1 cellular context compared by ENCODE assay signal in the genomic region with DNA sequence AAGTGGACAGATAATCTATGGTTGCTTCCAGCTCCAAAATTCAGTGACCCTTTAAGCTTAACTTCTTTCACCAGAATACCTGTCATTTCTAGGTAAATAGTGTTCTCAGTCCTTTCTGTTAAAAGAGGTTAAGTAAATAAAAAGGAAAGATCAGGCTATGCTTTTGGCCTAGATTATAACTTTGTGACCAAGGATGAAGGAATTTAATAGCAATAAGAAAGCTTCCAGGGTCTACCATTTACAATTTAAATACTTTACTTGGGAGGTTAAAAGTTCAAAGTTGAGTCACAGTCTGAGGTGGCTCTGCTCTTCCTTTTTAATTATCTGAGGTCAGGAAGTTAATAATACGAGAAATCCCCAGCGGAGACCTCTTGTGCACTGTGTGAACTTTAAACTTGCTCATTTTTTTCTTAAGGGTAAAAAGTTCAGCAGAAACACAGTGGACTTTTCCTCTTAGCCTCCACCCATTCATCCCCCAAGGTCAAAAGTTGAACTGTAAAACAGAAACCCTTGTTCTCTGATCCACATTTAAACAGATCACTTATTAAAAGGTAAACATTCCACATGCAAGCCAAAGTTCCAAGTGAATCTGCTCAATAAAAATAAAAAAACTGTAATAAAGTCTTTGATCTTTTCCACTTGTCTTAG.
A peak's percentile ranks its signal among the peaks of the same experiment; 100 is the strongest.
TF ChIP-seq lines count a peak whose summit lies in the region.

No MANE protein-coding gene starts in this region.

TF ChIP-seq in HepG2, 621 proteins besides CTCF, POLR2A, EP300 and RAD21 (continued from another document and continues in another):
- peak; percentile 48; the same call in 1 of the 2 replicates for TF ChIP-seq HNF1A (IDR thresholded peaks at IDR 0.05; ENCODE audit: low read depth)
- peak; percentile 74; the same call in 1 of the 2 replicates for TF ChIP-seq HNF1A (CRISPR knock-in tag; IDR thresholded peaks at IDR 0.05; ENCODE audit: borderline replicate concordance)
- peak; percentile 10; the same call in 1 of the 2 replicates for TF ChIP-seq KDM6A (CRISPR knock-in tag; IDR thresholded peaks at IDR 0.05; ENCODE audit: low read depth)
- TF ChIP-seq SPEN (CRISPR knock-in tag; IDR thresholded peaks at IDR 0.05; ENCODE audit: low read depth) = no peak
- no peak for TF ChIP-seq PRPF4 (IDR thresholded peaks at IDR 0.05; ENCODE audit: low read depth, low read length, poor library complexity, severe bottlenecking)
- 0 out of 2 replicates have a peak, but pooled peaks have one; percentile 32 for TF ChIP-seq SNAPC5 (CRISPR knock-in tag; IDR thresholded peaks at IDR 0.05; ENCODE audit: borderline replicate concordance)
- no peak; the same call in 1 of the 2 replicates for TF ChIP-seq YEATS2 (CRISPR knock-in tag; IDR thresholded peaks at IDR 0.05; ENCODE audit: borderline replicate concordance)
- TF ChIP-seq, protein P1, sequence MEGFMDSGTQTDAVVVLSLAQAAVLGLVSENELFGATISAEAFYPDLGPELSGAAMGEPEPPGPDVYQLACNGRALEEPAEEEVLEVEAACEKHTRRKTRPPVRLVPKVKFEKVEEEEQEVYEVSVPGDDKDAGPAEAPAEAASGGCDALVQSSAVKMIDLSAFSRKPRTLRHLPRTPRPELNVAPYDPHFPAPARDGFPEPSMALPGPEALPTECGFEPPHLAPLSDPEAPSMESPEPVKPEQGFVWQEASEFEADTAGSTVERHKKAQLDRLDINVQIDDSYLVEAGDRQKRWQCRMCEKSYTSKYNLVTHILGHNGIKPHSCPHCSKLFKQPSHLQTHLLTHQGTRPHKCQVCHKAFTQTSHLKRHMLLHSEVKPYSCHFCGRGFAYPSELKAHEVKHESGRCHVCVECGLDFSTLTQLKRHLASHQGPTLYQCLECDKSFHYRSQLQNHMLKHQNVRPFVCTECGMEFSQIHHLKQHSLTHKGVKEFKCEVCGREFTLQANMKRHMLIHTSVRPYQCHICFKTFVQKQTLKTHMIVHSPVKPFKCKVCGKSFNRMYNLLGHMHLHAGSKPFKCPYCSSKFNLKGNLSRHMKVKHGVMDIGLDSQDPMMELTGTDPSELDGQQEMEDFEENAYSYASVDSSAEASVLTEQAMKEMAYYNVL (CRISPR knock-in tag; IDR thresholded peaks at IDR 0.05; ENCODE audit: borderline replicate concordance) = 0 out of 2 replicates have a peak, but pooled peaks have one; percentile 24
- no peak for TF ChIP-seq ZNF382 (CRISPR knock-in tag; IDR thresholded peaks at IDR 0.05; ENCODE audit: borderline replicate concordance)
- peak; percentile 92 for TF ChIP-seq PAXIP1 (CRISPR knock-in tag; conservative IDR thresholded peaks at IDR 0.05)
- peak; percentile 83 for TF ChIP-seq PITX1 (CRISPR knock-in tag; IDR thresholded peaks at IDR 0.05)
- no peak for TF ChIP-seq NCOA1 (CRISPR knock-in tag; IDR thresholded peaks at IDR 0.05)
- TF ChIP-seq ZNF430 (CRISPR knock-in tag; IDR thresholded peaks at IDR 0.05) = no peak
- TF ChIP-seq HNF4A (CRISPR knock-in tag; IDR thresholded peaks at IDR 0.05) = peak; percentile 93
- peak; percentile 23; the same call in 1 of the 2 replicates for TF ChIP-seq FOXO1 (CRISPR knock-in tag; IDR thresholded peaks at IDR 0.05)
- TF ChIP-seq SOX6 (IDR thresholded peaks at IDR 0.05) = no peak
- peak; percentile 91 for TF ChIP-seq SOX6 (CRISPR knock-in tag; IDR thresholded peaks at IDR 0.05)
- TF ChIP-seq HES4 (CRISPR knock-in tag; IDR thresholded peaks at IDR 0.05; ENCODE audit: borderline replicate concordance) = no peak
- TF ChIP-seq, protein P2, sequence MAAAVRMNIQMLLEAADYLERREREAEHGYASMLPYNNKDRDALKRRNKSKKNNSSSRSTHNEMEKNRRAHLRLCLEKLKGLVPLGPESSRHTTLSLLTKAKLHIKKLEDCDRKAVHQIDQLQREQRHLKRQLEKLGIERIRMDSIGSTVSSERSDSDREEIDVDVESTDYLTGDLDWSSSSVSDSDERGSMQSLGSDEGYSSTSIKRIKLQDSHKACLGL (CRISPR knock-in tag; IDR thresholded peaks at IDR 0.05) = no peak
- peak; percentile 94 for TF ChIP-seq ZNF362 (CRISPR knock-in tag; IDR thresholded peaks at IDR 0.05; ENCODE audit: borderline replicate concordance)
- TF ChIP-seq ZNF687 (CRISPR knock-in tag; IDR thresholded peaks at IDR 0.05) = no peak
- no peak for TF ChIP-seq ZBTB7A (CRISPR knock-in tag; IDR thresholded peaks at IDR 0.05)
- TF ChIP-seq ZNF44 (CRISPR knock-in tag; IDR thresholded peaks at IDR 0.05) = no peak
- no peak for TF ChIP-seq CSRNP1 (CRISPR knock-in tag; IDR thresholded peaks at IDR 0.05)
- TF ChIP-seq ZNF24 (IDR thresholded peaks at IDR 0.05) = no peak
- no peak for TF ChIP-seq IRF9 (CRISPR knock-in tag; IDR thresholded peaks at IDR 0.05; ENCODE audit: borderline replicate concordance)
- no peak for TF ChIP-seq ZNF7 (CRISPR knock-in tag; IDR thresholded peaks at IDR 0.05)
- TF ChIP-seq BRF2 (CRISPR knock-in tag; IDR thresholded peaks at IDR 0.05) = no peak
- no peak for TF ChIP-seq SMARCC2 (IDR thresholded peaks at IDR 0.05)
- no peak for TF ChIP-seq HBP1 (CRISPR knock-in tag; IDR thresholded peaks at IDR 0.05; ENCODE audit: low read depth)
- no peak for TF ChIP-seq SNRNP70 (IDR thresholded peaks at IDR 0.05; ENCODE audit: low read depth, low read length)
